ENCODE assay signal across 1 cellular context in the genomic region with DNA sequence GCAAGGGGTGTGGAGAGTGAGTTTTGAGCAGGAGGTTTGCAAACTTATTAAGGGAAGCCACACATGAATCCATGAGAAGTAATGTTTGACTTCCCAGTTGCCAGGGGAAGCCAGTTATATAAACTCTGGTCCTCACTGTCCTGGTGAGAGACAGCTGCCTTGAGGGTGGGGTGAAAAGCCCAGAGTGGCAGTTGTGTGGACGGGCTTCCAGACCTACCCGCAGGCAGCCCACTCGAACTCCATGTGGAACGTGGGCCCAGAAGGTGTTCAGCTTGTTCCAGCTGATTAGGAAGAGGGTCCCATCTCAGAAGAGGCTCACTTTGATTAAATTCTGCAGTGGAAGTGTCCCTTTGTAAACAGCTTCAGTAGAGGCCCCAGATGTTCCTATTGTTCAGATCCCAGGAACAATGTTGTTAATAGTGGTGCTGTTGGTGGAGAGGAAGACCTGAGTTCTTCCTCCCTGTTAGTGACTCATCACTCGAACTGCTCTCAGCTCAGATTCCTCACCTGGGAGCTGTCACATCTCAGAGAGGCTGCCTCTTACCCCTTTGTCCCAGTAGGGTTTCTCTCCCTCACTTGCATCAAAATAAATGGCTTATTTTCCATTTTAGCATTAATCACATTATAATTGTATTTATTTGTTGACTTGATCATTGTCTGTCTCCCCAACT.
A peak's percentile ranks its signal among the peaks of the same experiment; 100 is the strongest.
TF ChIP-seq lines count a peak whose summit lies in the region.

No MANE protein-coding gene starts in this region.

TF ChIP-seq in H1, 55 proteins besides CTCF, POLR2A, EP300 and RAD21:
- TF ChIP-seq JUN (IDR thresholded peaks at IDR 0.05; ENCODE audit: low read depth, low read length), result no peak
- TF ChIP-seq, protein P1, sequence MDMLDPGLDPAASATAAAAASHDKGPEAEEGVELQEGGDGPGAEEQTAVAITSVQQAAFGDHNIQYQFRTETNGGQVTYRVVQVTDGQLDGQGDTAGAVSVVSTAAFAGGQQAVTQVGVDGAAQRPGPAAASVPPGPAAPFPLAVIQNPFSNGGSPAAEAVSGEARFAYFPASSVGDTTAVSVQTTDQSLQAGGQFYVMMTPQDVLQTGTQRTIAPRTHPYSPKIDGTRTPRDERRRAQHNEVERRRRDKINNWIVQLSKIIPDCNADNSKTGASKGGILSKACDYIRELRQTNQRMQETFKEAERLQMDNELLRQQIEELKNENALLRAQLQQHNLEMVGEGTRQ (IDR thresholded peaks at IDR 0.05; ENCODE audit: low read length), result no peak
- TF ChIP-seq SAP30 (IDR thresholded peaks at IDR 0.05; ENCODE audit: insufficient read depth, insufficient replicate concordance, low read length), result no peak
- TF ChIP-seq EGR1 (IDR thresholded peaks at IDR 0.05; ENCODE audit: borderline replicate concordance, low read depth, low read length), result no peak
- TF ChIP-seq CTBP2 (IDR thresholded peaks at IDR 0.05; ENCODE audit: borderline replicate concordance, insufficient read depth, insufficient read length, low read length), result peak; percentile 52
- TF ChIP-seq JUND (IDR thresholded peaks at IDR 0.05; ENCODE audit: low read length), result peak; percentile 82
- TF ChIP-seq, protein P2, sequence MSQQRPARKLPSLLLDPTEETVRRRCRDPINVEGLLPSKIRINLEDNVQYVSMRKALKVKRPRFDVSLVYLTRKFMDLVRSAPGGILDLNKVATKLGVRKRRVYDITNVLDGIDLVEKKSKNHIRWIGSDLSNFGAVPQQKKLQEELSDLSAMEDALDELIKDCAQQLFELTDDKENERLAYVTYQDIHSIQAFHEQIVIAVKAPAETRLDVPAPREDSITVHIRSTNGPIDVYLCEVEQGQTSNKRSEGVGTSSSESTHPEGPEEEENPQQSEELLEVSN (IDR thresholded peaks at IDR 0.05), result no peak
- no peak for TF ChIP-seq TEAD4 (IDR thresholded peaks at IDR 0.05; ENCODE audit: low read depth, low read length)
- no peak for TF ChIP-seq MAFK (IDR thresholded peaks at IDR 0.05; ENCODE audit: low read depth, low read length)
- TF ChIP-seq POU5F1 (IDR thresholded peaks at IDR 0.05; ENCODE audit: low read depth, low read length), result no peak
- no peak for TF ChIP-seq CHD1 (IDR thresholded peaks at IDR 0.05; ENCODE audit: low read depth, low read length)
- TF ChIP-seq FOSL1 (IDR thresholded peaks at IDR 0.05; ENCODE audit: insufficient read depth, low read depth, low read length), result no peak
TF ChIP-seq in H1: peak in this region for 2.
